In the genomic region with DNA sequence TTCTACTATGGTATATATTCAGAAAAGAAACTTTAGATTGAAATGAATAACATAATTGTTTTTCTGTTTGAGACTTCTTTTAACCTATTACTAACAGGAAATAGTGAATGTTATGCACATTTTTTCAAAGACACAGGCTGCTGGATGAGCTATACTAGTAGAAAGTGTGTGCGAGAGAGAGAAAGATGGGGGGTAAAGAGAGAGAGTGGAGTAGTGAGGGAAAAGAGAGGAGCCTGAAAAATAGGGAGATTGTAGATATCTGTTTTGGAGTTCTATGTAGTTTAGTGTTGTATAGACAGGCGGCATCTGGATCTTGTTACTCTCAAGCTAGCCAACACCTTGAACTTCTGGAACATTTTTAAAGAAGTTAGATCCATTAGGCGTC, we compare ENCODE assay signal across 8 cellular contexts. TPM values are rescaled to one million over a fixed set of nuclear protein-coding genes. Genes with fewer than 3 reads are reported as not detected.
DNase-seq lines count a peak whose midpoint lies in the region; ATAC-seq and TF ChIP-seq lines count a peak whose summit lies in the region.

No MANE protein-coding gene starts in this region.

- H3K27me3 ChIP-seq in RWPE2 (ENCODE audit: insufficient read depth, poor library complexity, severe bottlenecking), result no peaks in the 10 kb centered on the region

- intact Hi-C loops in posterior cingulate gyrus (cut with DNase I), result loop anchor here (5.0 to 10.0 kb wide), 2 partner anchors 366 to 472 kb away; no protein-coding TSS in a partner anchor

- H3K27ac ChIP-seq in RWPE2 (ENCODE audit: poor library complexity, severe bottlenecking) (peak overlapping the region; percentile 82), epithelial cell of prostate (peak overlapping the region; percentile 69)

- DNase-seq in GM03348 (ENCODE audit: low spot score) (peak; percentile 7), RWPE2 (ENCODE audit: low spot score) (no peak), epithelial cell of prostate (ENCODE audit: low read depth, low spot score) (no peak), renal cortical epithelial cell (ENCODE audit: low read depth) (peak; percentile 23), AG08396 (ENCODE audit: low spot score) (no peak), NCI-H748 treated with DMSO at 0.1 percent for 48 hours (lab: John Stamatoyannopoulos, UW) (no peak), posterior cingulate gyrus (no peak), inferior parietal cortex (ENCODE audit: extremely low spot score) (no peak)

- H3K4me1 ChIP-seq in RWPE2 (ENCODE audit: insufficient read depth, poor library complexity, severe bottlenecking), result peaks cover 31% of the 10 kb centered on the region

- no peak for ATAC-seq in RWPE2 (ENCODE audit: low read depth)

- H3K36me3 ChIP-seq in RWPE2 (ENCODE audit: low read depth), result no peaks in the 10 kb centered on the region

- TF ChIP-seq CTCF in RWPE2 (IDR thresholded peaks at IDR 0.05; ENCODE audit: poor library complexity, severe bottlenecking), result no peak

- no peaks in the 10 kb centered on the region for H3K9me3 ChIP-seq in RWPE2 (ENCODE audit: severe bottlenecking)

- H3K4me3 ChIP-seq in RWPE2 (ENCODE audit: severe bottlenecking), result peak overlapping the region; percentile 46

RNA-seq across cellular contexts. Expression of gene RBMS3, which starts 2.4 kb away (rescaled TPM):
- 26.7 and 38.6 TPM in 2 replicates for total RNA-seq in renal cortical epithelial cell

Comparison
In these comparisons a context has a peak if more than half of its experiments do, and no peak if none do; other contexts are left out.
1. DNase-seq: peak in GM03348 (single experiment) and renal cortical epithelial cell (single experiment); none in RWPE2 (single experiment), epithelial cell of prostate (single experiment), AG08396 (single experiment), NCI-H748 treated with DMSO at 0.1 percent for 48 hours (single experiment), posterior cingulate gyrus (0 of 10) and inferior parietal cortex (single experiment).